ENCODE assay signal across 1 cellular context in genomic region chr21:41951876-41952567, GRCh38.
TF ChIP-seq lines count a peak whose summit lies in the region.

No MANE protein-coding gene starts in this region.

TF ChIP-seq in K562, 482 proteins besides CTCF, POLR2A, EP300 and RAD21 (continued from another document):
- TF ChIP-seq ZBTB12 (CRISPR knock-in tag; IDR thresholded peaks at IDR 0.05) (no peak), KAT8 (IDR thresholded peaks at IDR 0.05; ENCODE audit: low read depth) (no peak), RBM14 (IDR thresholded peaks at IDR 0.05; ENCODE audit: borderline replicate concordance, insufficient read depth, low read depth, low read length) (no peak), ARID3A (IDR thresholded peaks at IDR 0.05; ENCODE audit: borderline replicate concordance, low read depth, low read length) (no peak), CREB3L1 (IDR thresholded peaks at IDR 0.05; ENCODE audit: borderline replicate concordance, low read depth) (no peak), PATZ1 (CRISPR knock-in tag; IDR thresholded peaks at IDR 0.05; ENCODE audit: borderline replicate concordance) (no peak)
